Comparison of ENCODE assay signal across 8 cellular contexts in the genomic region with DNA sequence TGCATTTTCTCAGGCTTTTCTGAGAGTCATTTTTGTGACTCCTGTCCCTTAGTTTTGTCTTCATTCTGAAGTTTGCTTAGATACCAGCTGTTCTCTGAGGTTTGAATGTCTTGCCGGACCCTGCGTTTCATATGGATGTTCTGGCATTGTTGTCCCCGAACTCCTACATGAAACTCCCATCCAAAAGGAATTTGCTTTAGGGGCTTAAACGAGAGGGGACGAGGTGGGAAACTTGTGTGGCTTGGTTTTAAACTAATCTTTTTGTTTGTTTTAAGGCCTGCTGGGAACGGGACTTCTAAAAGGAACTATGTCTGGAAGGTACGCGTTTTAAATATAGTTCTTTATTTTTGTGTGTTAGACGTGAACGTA. TPM values are rescaled to one million over a fixed set of nuclear protein-coding genes. Genes with fewer than 3 reads are reported as not detected.
DNase-seq lines count a peak whose midpoint lies in the region; ATAC-seq and TF ChIP-seq lines count a peak whose summit lies in the region.

No MANE protein-coding gene starts in this region.

- H3K27ac ChIP-seq in RWPE2 (ENCODE audit: poor library complexity, severe bottlenecking) (peak overlapping the region; percentile 62), esophagus squamous epithelium (peak overlapping the region; percentile 77 to 95 (median 93)), psoas muscle (peak overlapping the region; percentile 93)

- in situ Hi-C loops in G401 (cut with HindIII; ENCODE audit: low sequenced_read_pairs), result no loop called here

- ATAC-seq in RWPE2 (ENCODE audit: low read depth) (no peak), psoas muscle (no peak), HG03565 (IDR thresholded peaks at IDR 0.05; ENCODE audit: unreplicated experiment) (no peak)

- DNase-seq in G401 (ENCODE audit: low spot score) (peak; percentile 12), RWPE2 (ENCODE audit: low spot score) (no peak), esophagus squamous epithelium (lab: John Stamatoyannopoulos, UW) (no peak), psoas muscle (no peak), cerebellar cortex (ENCODE audit: low spot score) (no peak), globus pallidus (ENCODE audit: low spot score) (no peak), OCI-M1 (lab: John Stamatoyannopoulos, UW) (no peak)

- H3K4me1 ChIP-seq in RWPE2 (ENCODE audit: insufficient read depth, poor library complexity, severe bottlenecking) (peaks cover 19% of the 10 kb centered on the region), esophagus squamous epithelium (peaks cover 30 to 49% (median 38%) of the 10 kb centered on the region in 3 donors), psoas muscle (peaks cover 33% of the 10 kb centered on the region)

- H3K27me3 ChIP-seq in RWPE2 (ENCODE audit: insufficient read depth, poor library complexity, severe bottlenecking) (no peaks in the 10 kb centered on the region), esophagus squamous epithelium (no peaks in the 10 kb centered on the region), psoas muscle (ENCODE audit: insufficient read depth in 3 of 3, low read length in 2 of 3) (no peaks in the 10 kb centered on the region)

- intact Hi-C loops in esophagus squamous epithelium (cut with DNase I), result no loop called here
- intact Hi-C loops in psoas muscle (cut with DNase I), result no loop called here

- peak overlapping the region; percentile 56 for H3K4me3 ChIP-seq in RWPE2 (ENCODE audit: severe bottlenecking)
- H3K4me3 ChIP-seq in esophagus squamous epithelium, result peak overlapping the region; percentile 43 to 76 (median 68)
- H3K4me3 ChIP-seq in psoas muscle, result peak overlapping the region; percentile 77

- H3K36me3 ChIP-seq in RWPE2 (ENCODE audit: low read depth), result peaks cover 54% of the 10 kb centered on the region
- H3K36me3 ChIP-seq in esophagus squamous epithelium, result peaks cover 26 to 46% (median 36%) of the 10 kb centered on the region in 3 donors
- H3K36me3 ChIP-seq in psoas muscle (ENCODE audit: insufficient read depth in 1 of 2, low read depth in 1 of 2), result peaks cover 15 to 46% of the 10 kb centered on the region in 2 donors

- H3K9me3 ChIP-seq in RWPE2 (ENCODE audit: severe bottlenecking), result no peaks in the 10 kb centered on the region
- H3K9me3 ChIP-seq in esophagus squamous epithelium, result no peaks in the 10 kb centered on the region
- no peaks in the 10 kb centered on the region for H3K9me3 ChIP-seq in psoas muscle

- WGBS in esophagus squamous epithelium, 2 donors, result 0 to 1% methylated on average over 9 to 10 of the region's 10 CpGs
- 1 to 2% (median 2%) methylated on average over 10 of the region's 10 CpGs for WGBS in psoas muscle, 3 donors

- TF ChIP-seq CTCF in RWPE2 (IDR thresholded peaks at IDR 0.05; ENCODE audit: poor library complexity, severe bottlenecking) (no peak), esophagus squamous epithelium (IDR thresholded peaks at IDR 0.05) (no peak), psoas muscle (IDR thresholded peaks at IDR 0.05) (no peak)

- TF ChIP-seq POLR2A in esophagus squamous epithelium (IDR thresholded peaks at IDR 0.05), result no peak

RNA-seq across cellular contexts. Expression of a gene that starts 0.7 kb away (rescaled TPM):
- total RNA-seq in G401 (2014; rRNA removed; shearing (Covaris generic)), result 1,593 and 1,915 TPM in 2 replicates
- 100 to 1,000 TPM; 495 to 880 (median 705) TPM for total RNA-seq in esophagus squamous epithelium
- total RNA-seq in psoas muscle, result 100 to 1,000 TPM; 467 to 703 (median 581) TPM
- polyA plus RNA-seq in psoas muscle, result 1,000 to 10,000 TPM in 1 of 3 donors, 100 to 1,000 TPM in 2; 935 to 1,294 (median 965) TPM

RNA-seq across cellular contexts. Expression of a gene that starts 9.4 kb away (rescaled TPM):
- 4.3 and 5.6 TPM in 2 replicates for total RNA-seq in G401 (2014; rRNA removed; shearing (Covaris generic))
- 1 to 10 TPM; 3.5 to 5.2 (median 4.4) TPM for total RNA-seq in esophagus squamous epithelium
- total RNA-seq in psoas muscle, result 1 to 10 TPM; 2.9 to 7.5 (median 5.0) TPM
- polyA plus RNA-seq in psoas muscle, result 1 to 10 TPM; 1.5 to 8.3 (median 2.6) TPM
